13 cellular contexts compared by ENCODE assay signal in genomic region chr6:133341607-133342158, GRCh38.
A peak's percentile ranks its signal among the peaks of the same experiment; 100 is the strongest.
DNase-seq lines count a peak whose midpoint lies in the region; ATAC-seq and TF ChIP-seq lines count a peak whose summit lies in the region.
"Had no signal": no experiment of that assay in that cellular context is flagged by ENCODE, and none has a peak within 500 bp of the region (broad histone marks: within the 10 kb centered on the region; RNA-seq: fewer than 3 reads in every experiment).

No MANE protein-coding gene starts in this region.

- H3K9me3 ChIP-seq in Karpas-422 (ENCODE audit: low read length) = no peaks in the 10 kb centered on the region
- H3K9me3 ChIP-seq: SJCRH30 had no signal

- POLR2A ChIA-PET in HEK293T (lab: Yijun Ruan, JAX) = no interaction called here

- DNase-seq in HEK293T (ENCODE audit: extremely low spot score) (peak; percentile 52), NCI-H2171 (lab: John Stamatoyannopoulos, UW) (peak; percentile 51), choroid plexus epithelial cell (ENCODE audit: low read depth) (peak; percentile 89), retinal pigment epithelial cell (ENCODE audit: low read depth) (peak; percentile 78), Karpas-422 (no peak), NCI-H2227 treated with DMSO at 0.1 percent for 48 hours (lab: John Stamatoyannopoulos, UW) (no peak), DMS114 treated with DMSO at 0.1 percent for 48 hours (lab: John Stamatoyannopoulos, UW; ENCODE audit: unreplicated experiment) (no peak)
- DNase-seq: activated CD4-positive, CD25-positive, alpha-beta regulatory T cell; foreskin melanocyte; NCI-H524 treated with DMSO at 0.1 percent for 48 hours had no signal

- CTCF ChIA-PET in HEK293T (lab: Yijun Ruan, JAX) = no interaction called here

- H3K9me2 ChIP-seq in Karpas-422 (replicated peaks; ENCODE audit: insufficient read depth, low read length) = no peaks in the 10 kb centered on the region

- H3K27me3 ChIP-seq in Karpas-422 (ENCODE audit: low read length) = no peaks in the 10 kb centered on the region
- H3K27me3 ChIP-seq: SJCRH30 had no signal

- TF ChIP-seq CTCF in choroid plexus epithelial cell (conservative IDR thresholded peaks at IDR 0.05; ENCODE audit: low read depth, low read length) (no peak), retinal pigment epithelial cell (conservative IDR thresholded peaks at IDR 0.05; ENCODE audit: low read depth, low read length) (no peak)

- ATAC-seq in HG03469 (IDR thresholded peaks at IDR 0.05; ENCODE audit: unreplicated experiment) = no peak
- ATAC-seq: left lobe of liver had no signal

- H3K9ac ChIP-seq in Karpas-422 (ENCODE audit: low read length) = no peak overlapping the region

- H3K4me1 ChIP-seq in Karpas-422 (ENCODE audit: low read length) = no peaks in the 10 kb centered on the region
- H3K4me1 ChIP-seq: SJCRH30 had no signal

- no peak overlapping the region for H3K27ac ChIP-seq in Karpas-422 (ENCODE audit: low read length)
- H3K27ac ChIP-seq: SJCRH30 had no signal

- no peaks in the 10 kb centered on the region for H3K36me3 ChIP-seq in Karpas-422 (ENCODE audit: insufficient read depth, low read length)
- H3K36me3 ChIP-seq: SJCRH30 had no signal

- H3K79me2 ChIP-seq in Karpas-422 (ENCODE audit: low read length) = no peaks in the 10 kb centered on the region

- H3K4me2 ChIP-seq in Karpas-422 (ENCODE audit: low read depth, low read length, poor library complexity, severe bottlenecking) = no peak overlapping the region

- no peak overlapping the region for H2AFZ ChIP-seq in Karpas-422 (ENCODE audit: low read length)

- H3K4me3 ChIP-seq in choroid plexus epithelial cell (ENCODE audit: low read depth, low read length) (no peak overlapping the region), retinal pigment epithelial cell (ENCODE audit: low read length) (no peak overlapping the region), Karpas-422 (ENCODE audit: low read length) (no peak overlapping the region)
- H3K4me3 ChIP-seq: SJCRH30 had no signal

- H4K20me1 ChIP-seq in Karpas-422 (ENCODE audit: insufficient read depth, low read depth, low read length) = no peaks in the 10 kb centered on the region

TF ChIP-seq in HEK293T, 16 proteins besides CTCF, POLR2A, EP300 and RAD21:
- no peak for TF ChIP-seq SUZ12 (IDR thresholded peaks at IDR 0.05)
- no peak for TF ChIP-seq FOXM1 (IDR thresholded peaks at IDR 0.05; ENCODE audit: borderline replicate concordance)
- TF ChIP-seq ELF4 (IDR thresholded peaks at IDR 0.05) = no peak
- TF ChIP-seq LEF1 (IDR thresholded peaks at IDR 0.05; ENCODE audit: borderline replicate concordance) = no peak
- TF ChIP-seq CTBP1 (IDR thresholded peaks at IDR 0.05; ENCODE audit: borderline replicate concordance) = peak; percentile 76
- peak; percentile 95 for TF ChIP-seq ZNF384 (IDR thresholded peaks at IDR 0.05)
- TF ChIP-seq BHLHE40 (IDR thresholded peaks at IDR 0.05; ENCODE audit: borderline replicate concordance) = no peak
- peak; percentile 89 for TF ChIP-seq PKNOX1 (IDR thresholded peaks at IDR 0.05)
- no peak for TF ChIP-seq HDGF (IDR thresholded peaks at IDR 0.05; ENCODE audit: borderline replicate concordance)
TF ChIP-seq in HEK293T: peak in this region for 3.

Comparison
In these comparisons a context has a peak if more than half of its experiments do, and no peak if none do; other contexts are left out.
1. DNase-seq: peak in HEK293T (single experiment), NCI-H2171 (single experiment), choroid plexus epithelial cell (single experiment) and retinal pigment epithelial cell (single experiment); none in Karpas-422 (single experiment), NCI-H2227 treated with DMSO at 0.1 percent for 48 hours (single experiment) and DMS114 treated with DMSO at 0.1 percent for 48 hours (single experiment).